1 cellular context compared by ENCODE assay signal in genomic region chr2:200104015-200104414, GRCh38.
TF ChIP-seq lines count a peak whose summit lies in the region.

No MANE protein-coding gene starts in this region.

TF ChIP-seq in WTC11, 78 proteins besides CTCF, POLR2A, EP300 and RAD21 (continued from another document):
- TF ChIP-seq ZNF532 (CRISPR knock-in tag; IDR thresholded peaks at IDR 0.05; ENCODE audit: borderline replicate concordance) = no peak
